Comparison of ENCODE assay signal across 8 cellular contexts in the genomic region with DNA sequence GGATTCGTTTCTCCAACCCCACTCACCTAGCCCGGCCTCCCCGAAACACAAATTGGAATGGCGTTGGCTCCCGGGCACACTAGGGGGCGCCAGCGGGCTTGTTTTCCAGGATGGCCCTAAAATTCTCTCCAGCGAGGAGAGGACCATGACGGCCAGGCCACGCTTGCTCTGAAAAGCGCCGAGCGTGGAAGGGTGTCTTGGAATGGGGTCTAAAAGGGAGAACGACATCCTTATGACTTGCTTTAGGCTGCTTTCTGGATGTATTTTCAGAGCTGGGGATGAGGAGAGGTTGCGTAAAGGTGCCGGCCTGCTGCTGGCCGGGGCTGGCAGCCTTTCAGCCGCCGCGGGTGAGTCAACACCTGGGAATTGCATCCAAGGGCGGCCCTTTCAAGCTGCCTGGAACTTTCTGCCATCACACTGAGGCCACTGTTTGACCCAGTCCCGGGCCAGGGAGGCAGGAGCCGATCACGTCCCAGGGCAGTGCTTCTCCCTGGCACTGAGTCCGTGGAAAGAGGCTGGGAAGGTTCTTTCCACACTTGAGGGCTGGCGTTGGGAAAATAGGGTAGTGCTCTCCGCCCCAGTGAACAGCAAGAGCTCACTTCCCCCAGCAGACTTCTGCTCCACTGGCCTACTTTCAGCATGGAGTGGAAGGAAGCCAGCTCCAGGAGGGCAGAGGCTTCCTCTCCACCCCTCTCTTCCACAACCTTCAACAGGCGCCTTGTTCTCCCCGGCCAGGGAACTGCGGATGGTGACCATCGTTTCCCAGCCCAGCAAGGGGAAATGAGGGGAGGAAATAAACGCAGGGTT.
DNase-seq lines count a peak whose midpoint lies in the region; ATAC-seq and TF ChIP-seq lines count a peak whose summit lies in the region.

No MANE protein-coding gene starts in this region.

- TF ChIP-seq CTCF in GM13976 (IDR thresholded peaks at IDR 0.05; ENCODE audit: borderline replicate concordance, control extremely low read depth, extremely low read depth, insufficient read depth, missing control alignments), result peak; percentile 84
- TF ChIP-seq CTCF in kidney epithelial cell (IDR thresholded peaks at IDR 0.05; ENCODE audit: insufficient read depth, low read length, poor library complexity, severe bottlenecking), result peak; percentile 97

- no peaks in the 10 kb centered on the region for H3K27me3 ChIP-seq in kidney epithelial cell (ENCODE audit: control insufficient read depth, insufficient read depth, low read length)

- in situ Hi-C loops in GM13976 (cut with MboI; ENCODE audit: low sequenced_read_pairs, unreplicated experiment), result loop anchor here (25.0 kb wide), 2 partner anchors 372 to 722 kb away; a partner anchor contains a TSS

- peak; percentile 75 for ATAC-seq in HG03066 (IDR thresholded peaks at IDR 0.05; ENCODE audit: low read depth, unreplicated experiment)

- peak; percentile 82 for DNase-seq in GM13976 (ENCODE audit: low spot score)
- DNase-seq in NCI-H226, result peak; percentile 78
- DNase-seq in activated CD4-positive, alpha-beta T cell treated with anti-CD3 and anti-CD28 coated beads for 1 hour, result peak; percentile 67
- DNase-seq in cerebellar nuclear complex (lab: John Stamatoyannopoulos, UW), result peak; percentile 52 to 70
- peak; percentile 60 for DNase-seq in kidney epithelial cell (ENCODE audit: low read depth)
- peak; percentile 90 for DNase-seq in stimulated activated CD4-positive, alpha-beta T cell treated with anti-CD3 and anti-CD28 coated beads, Interleukin-15, amount 100 ng/mL, for 24 hours
- DNase-seq in cortex of kidney (lab: John Stamatoyannopoulos, UW), result no peak

- peak overlapping the region; percentile 26 for H3K4me3 ChIP-seq in kidney epithelial cell (ENCODE audit: low read depth, low read length)

- no peaks in the 10 kb centered on the region for H3K36me3 ChIP-seq in kidney epithelial cell (ENCODE audit: control insufficient read depth, insufficient read depth, low read length)
